ENCODE assay signal across 8 cellular contexts in the genomic region with DNA sequence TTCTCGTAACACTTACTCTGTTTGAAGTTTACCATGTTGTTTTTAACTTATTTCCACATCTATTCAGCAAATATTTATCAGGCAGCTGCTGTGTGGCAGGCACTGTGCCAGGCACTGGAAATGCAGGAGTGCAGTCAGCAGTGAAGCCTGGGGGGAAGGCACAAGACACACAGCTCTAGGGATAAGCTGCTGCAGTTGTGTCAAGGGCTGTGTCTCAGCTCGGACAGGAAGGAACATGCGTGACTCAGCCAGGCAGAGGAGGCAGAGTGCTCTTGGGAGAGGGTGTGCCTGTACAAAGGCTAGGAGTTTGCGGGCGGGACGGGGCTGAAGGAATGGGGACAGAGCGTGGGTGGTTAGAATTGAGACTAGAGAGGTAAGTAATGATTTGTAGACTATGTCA. TPM values are rescaled to one million over a fixed set of nuclear protein-coding genes. Genes with fewer than 3 reads are reported as not detected.
A peak's percentile ranks its signal among the peaks of the same experiment; 100 is the strongest.
DNase-seq lines count a peak whose midpoint lies in the region; ATAC-seq, FAIRE-seq and TF ChIP-seq lines count a peak whose summit lies in the region.

No MANE protein-coding gene starts in this region.

- no peak overlapping the region for H3K4me3 ChIP-seq in colonic mucosa
- no peak overlapping the region for H3K4me3 ChIP-seq in uterus

- H3K9me3 ChIP-seq in colonic mucosa (no peaks in the 10 kb centered on the region), uterus (no peaks in the 10 kb centered on the region)

- peak overlapping the region; percentile 4 for H3K27ac ChIP-seq in colonic mucosa
- H3K27ac ChIP-seq in uterus: peak overlapping the region; percentile 76 to 98

- ATAC-seq in stimulated activated naive CD8-positive, alpha-beta T cell treated with anti-CD3 and anti-CD28 coated beads, Interleukin-15, Interleukin-2, amounts not matched to agents 100 U/mL and 50 U/mL, for 24 hours: no peak

- H3K9me3 Mint-ChIP-seq in activated naive CD8-positive, alpha-beta T cell (ENCODE audit: low read depth): no peaks in the 10 kb centered on the region
- H3K9me3 Mint-ChIP-seq in activated naive CD8-positive, alpha-beta T cell treated with anti-CD3 and anti-CD28 coated beads for 36 hours: no peaks in the 10 kb centered on the region
- H3K9me3 Mint-ChIP-seq in mesothelial cell of epicardium: no peaks in the 10 kb centered on the region

- DNase-seq in activated naive CD8-positive, alpha-beta T cell treated with anti-CD3 and anti-CD28 coated beads for 36 hours: no peak
- DNase-seq in colonic mucosa: peak; percentile 72
- peak; percentile 62 to 98 for DNase-seq in lung microvascular endothelial cell (ENCODE audit: low read depth in 2 of 2)
- peak; percentile 72 to 84 for DNase-seq in uterus
- DNase-seq in GM12892 (ENCODE audit: insufficient read length): no peak
- no peak for DNase-seq in mesothelial cell of epicardium (ENCODE audit: low spot score in 2 of 2, unreplicated experiment in 2 of 2)
- DNase-seq in stimulated activated naive CD8-positive, alpha-beta T cell treated with anti-CD3 and anti-CD28 coated beads, Interleukin-15, Interleukin-2, amounts not matched to agents 100 U/mL and 50 U/mL, for 24 hours: no peak

- H3K4me1 ChIP-seq in colonic mucosa (peaks cover 4% of the 10 kb centered on the region), uterus (peaks cover 7% of the 10 kb centered on the region in 2 donors)

- no peak for FAIRE-seq in GM12892 (lab: Jason Lieb, UNC)

- H3K9ac ChIP-seq in colonic mucosa (ENCODE audit: low read depth in 2 of 2, low read length in 2 of 2): peak overlapping the region in 1 of 2 donors; percentile 28

- TF ChIP-seq POLR2A in uterus (IDR thresholded peaks at IDR 0.05): peak; percentile 35 to 51
- no peak for TF ChIP-seq POLR2A in GM12892 (IDR thresholded peaks at IDR 0.05; ENCODE audit: low read depth, low read length)

- intact Hi-C loops in colonic mucosa (cut with DNase I): loop anchor here (5.0 to 10.0 kb wide), 2 partner anchors 304 to 421 kb away; no protein-coding TSS in a partner anchor
- intact Hi-C loops in uterus (cut with DNase I; ENCODE audit: low total_unique reads): loop anchor here (10.0 kb wide), 1 partner anchor 144 kb away; a partner anchor contains a TSS

- peaks cover 7% of the 10 kb centered on the region for H3K36me3 Mint-ChIP-seq in activated naive CD8-positive, alpha-beta T cell
- peaks cover 15% of the 10 kb centered on the region for H3K36me3 Mint-ChIP-seq in activated naive CD8-positive, alpha-beta T cell treated with anti-CD3 and anti-CD28 coated beads for 36 hours
- peaks cover 19% of the 10 kb centered on the region for H3K36me3 Mint-ChIP-seq in mesothelial cell of epicardium

- H3K27me3 ChIP-seq in colonic mucosa (no peaks in the 10 kb centered on the region), uterus (no peaks in the 10 kb centered on the region)

- TF ChIP-seq CTCF in colonic mucosa (IDR thresholded peaks at IDR 0.05) (no peak), uterus (IDR thresholded peaks at IDR 0.05) (no peak), mesothelial cell of epicardium (IDR thresholded peaks at IDR 0.05; ENCODE audit: unreplicated experiment) (no peak)

- peak overlapping the region; percentile 79 for H3K27ac Mint-ChIP-seq in activated naive CD8-positive, alpha-beta T cell
- no peak overlapping the region for H3K27ac Mint-ChIP-seq in activated naive CD8-positive, alpha-beta T cell treated with anti-CD3 and anti-CD28 coated beads for 36 hours
- no peak overlapping the region for H3K27ac Mint-ChIP-seq in mesothelial cell of epicardium

- H3K4me3 Mint-ChIP-seq in activated naive CD8-positive, alpha-beta T cell: no peak overlapping the region
- no peak overlapping the region for H3K4me3 Mint-ChIP-seq in activated naive CD8-positive, alpha-beta T cell treated with anti-CD3 and anti-CD28 coated beads for 36 hours
- no peak overlapping the region for H3K4me3 Mint-ChIP-seq in mesothelial cell of epicardium

- H3K36me3 ChIP-seq in colonic mucosa (no peaks in the 10 kb centered on the region), uterus (no peaks in the 10 kb centered on the region)

- H3K4me1 Mint-ChIP-seq in activated naive CD8-positive, alpha-beta T cell (ENCODE audit: low read depth): peaks cover 58% of the 10 kb centered on the region
- peaks cover 50% of the 10 kb centered on the region for H3K4me1 Mint-ChIP-seq in activated naive CD8-positive, alpha-beta T cell treated with anti-CD3 and anti-CD28 coated beads for 36 hours
- peaks cover 8% of the 10 kb centered on the region for H3K4me1 Mint-ChIP-seq in mesothelial cell of epicardium

- H3K27me3 Mint-ChIP-seq in activated naive CD8-positive, alpha-beta T cell: no peaks in the 10 kb centered on the region
- no peaks in the 10 kb centered on the region for H3K27me3 Mint-ChIP-seq in activated naive CD8-positive, alpha-beta T cell treated with anti-CD3 and anti-CD28 coated beads for 36 hours
- no peaks in the 10 kb centered on the region for H3K27me3 Mint-ChIP-seq in mesothelial cell of epicardium (ENCODE audit: low read depth)

RNA-seq across cellular contexts. Expression of a gene that starts 24.7 kb away (rescaled TPM):
- 1 to 10 TPM; 5.5 to 6.1 TPM for total RNA-seq in activated naive CD8-positive, alpha-beta T cell treated with anti-CD3 and anti-CD28 coated beads for 36 hours
- total RNA-seq in colonic mucosa: 1 to 10 TPM; 8.2 to 9.1 TPM
- total RNA-seq in lung microvascular endothelial cell: 3.7 and 5.6 TPM in 2 replicates
- 10 to 100 TPM in 2 of 4 donors, 1 to 10 TPM in 2; 6.5 to 26.8 (median 13.3) TPM for total RNA-seq in uterus
- polyA plus RNA-seq in GM12892 (2012; ENCODE audit: missing spikeins): 4.9 TPM
- total RNA-seq in mesothelial cell of epicardium: 17.2 to 18.1 TPM (median 17.2 TPM) in 3 replicates

Comparison
In these comparisons a context has a peak if more than half of its experiments do, and no peak if none do; other contexts are left out.
1. DNase-seq: peak in colonic mucosa (single experiment), lung microvascular endothelial cell (2 of 2) and uterus (2 of 2); none in activated naive CD8-positive, alpha-beta T cell treated with anti-CD3 and anti-CD28 coated beads for 36 hours (single experiment), GM12892 (single experiment), mesothelial cell of epicardium (0 of 2) and stimulated activated naive CD8-positive, alpha-beta T cell treated with anti-CD3 and anti-CD28 coated beads, Interleukin-15, Interleukin-2, amounts not matched to agents 100 U/mL and 50 U/mL, for 24 hours (single experiment).